ENCODE assay signal across 27 cellular contexts in genomic region chrY:12688337-12688736, GRCh38. TPM values are rescaled to one million over a fixed set of nuclear protein-coding genes. Genes with fewer than 3 reads are reported as not detected.
DNase-seq lines count a peak whose midpoint lies in the region; ATAC-seq, FAIRE-seq and TF ChIP-seq lines count a peak whose summit lies in the region.
"Had no signal": no experiment of that assay in that cellular context is flagged by ENCODE, and none has a peak within 500 bp of the region (broad histone marks: within the 10 kb centered on the region; RNA-seq: fewer than 3 reads in every experiment).

No MANE protein-coding gene starts in this region.

- ATAC-seq in activated CD8-positive, alpha-beta T cell treated with anti-CD3 and anti-CD28 coated beads for 36 hours, result no peak
- ATAC-seq in activated CD8-positive, alpha-beta T cell treated with anti-CD3 and anti-CD28 coated beads, Interleukin-2, amount 10 ng/mL, durations not matched to agents 7 days and 5 days, result no peak
- ATAC-seq in stimulated activated effector memory CD8-positive, alpha-beta T cell treated with anti-CD3 and anti-CD28 coated beads, Interleukin-12 subunit alpha, Interleukin-12 subunit beta, amount 100 ng/mL, for 72 hours, result no peak
- no peak for ATAC-seq in right lobe of liver
- ATAC-seq: HepG2, PC-3 had no signal

- no CpG with 5 or more reads among the region's 2 CpGs for WGBS in right lobe of liver (ENCODE audit: insufficient coverage, low coverage, low lambda C conversion rate, missing lambda C conversion rate)

- CTCF ChIA-PET in activated CD8-positive, alpha-beta T cell treated with anti-CD3 and anti-CD28 coated beads for 36 hours (lab: Charles Lee), result no interaction called here
- CTCF ChIA-PET in activated CD8-positive, alpha-beta T cell treated with anti-CD3 and anti-CD28 coated beads, Interleukin-2, amount 10 ng/mL, durations not matched to agents 7 days and 5 days (lab: Charles Lee), result no interaction called here

- peaks cover 52% of the 10 kb centered on the region for H3K36me3 Mint-ChIP-seq in activated CD8-positive, alpha-beta T cell treated with anti-CD3 and anti-CD28 coated beads for 36 hours (ENCODE audit: low read depth)
- peaks cover 60% of the 10 kb centered on the region for H3K36me3 Mint-ChIP-seq in activated CD8-positive, alpha-beta T cell treated with anti-CD3 and anti-CD28 coated beads, Interleukin-2, amount 10 ng/mL, durations not matched to agents 7 days and 5 days (ENCODE audit: low read depth)
- H3K36me3 Mint-ChIP-seq in stimulated activated effector memory CD8-positive, alpha-beta T cell treated with anti-CD3 and anti-CD28 coated beads, Interleukin-12 subunit alpha, Interleukin-12 subunit beta, amount 100 ng/mL, for 72 hours, result peaks cover 63% of the 10 kb centered on the region

- FAIRE-seq in RCC 7860 (lab: Jason Lieb, UNC), result peak; percentile 11
- FAIRE-seq: G401.6, HepG2 had no signal

- H3K9me3 Mint-ChIP-seq in activated CD8-positive, alpha-beta T cell treated with anti-CD3 and anti-CD28 coated beads for 36 hours, result peaks cover 6% of the 10 kb centered on the region
- H3K9me3 Mint-ChIP-seq in activated CD8-positive, alpha-beta T cell treated with anti-CD3 and anti-CD28 coated beads, Interleukin-2, amount 10 ng/mL, durations not matched to agents 7 days and 5 days (ENCODE audit: insufficient read depth), result peaks cover 8% of the 10 kb centered on the region
- peaks cover 3% of the 10 kb centered on the region for H3K9me3 Mint-ChIP-seq in stimulated activated effector memory CD8-positive, alpha-beta T cell treated with anti-CD3 and anti-CD28 coated beads, Interleukin-12 subunit alpha, Interleukin-12 subunit beta, amount 100 ng/mL, for 72 hours

- no peaks in the 10 kb centered on the region for H3K27me3 ChIP-seq in right lobe of liver
- H3K27me3 ChIP-seq: BE2C, MG63, SJSA1 had no signal

- no peak for TF ChIP-seq POLR2A in right lobe of liver (IDR thresholded peaks at IDR 0.05)

- H3K27ac Mint-ChIP-seq in activated CD8-positive, alpha-beta T cell treated with anti-CD3 and anti-CD28 coated beads for 36 hours, result peak overlapping the region; percentile 5
- H3K27ac Mint-ChIP-seq in activated CD8-positive, alpha-beta T cell treated with anti-CD3 and anti-CD28 coated beads, Interleukin-2, amount 10 ng/mL, durations not matched to agents 7 days and 5 days, result no peak overlapping the region
- peak overlapping the region; percentile 40 for H3K27ac Mint-ChIP-seq in stimulated activated effector memory CD8-positive, alpha-beta T cell treated with anti-CD3 and anti-CD28 coated beads, Interleukin-12 subunit alpha, Interleukin-12 subunit beta, amount 100 ng/mL, for 72 hours
- H3K27ac Mint-ChIP-seq: CD14-positive monocyte had no signal

- H3K4me3 ChIP-seq in right lobe of liver, result no peak overlapping the region
- H3K4me3 ChIP-seq: MG63, SJSA1 had no signal

- POLR2A ChIA-PET in activated CD8-positive, alpha-beta T cell treated with anti-CD3 and anti-CD28 coated beads for 36 hours (lab: Charles Lee), result no interaction called here
- POLR2A ChIA-PET in activated CD8-positive, alpha-beta T cell treated with anti-CD3 and anti-CD28 coated beads, Interleukin-2, amount 10 ng/mL, durations not matched to agents 7 days and 5 days (lab: Charles Lee), result no interaction called here

- H3K9me3 ChIP-seq in right lobe of liver, result no peaks in the 10 kb centered on the region
- H3K9me3 ChIP-seq: BE2C, MG63, SJSA1 had no signal

- peaks cover 7% of the 10 kb centered on the region for H3K4me1 Mint-ChIP-seq in activated CD8-positive, alpha-beta T cell treated with anti-CD3 and anti-CD28 coated beads for 36 hours (ENCODE audit: low read depth)
- H3K4me1 Mint-ChIP-seq in activated CD8-positive, alpha-beta T cell treated with anti-CD3 and anti-CD28 coated beads, Interleukin-2, amount 10 ng/mL, durations not matched to agents 7 days and 5 days (ENCODE audit: low read depth), result no peaks in the 10 kb centered on the region
- peaks cover 1% of the 10 kb centered on the region for H3K4me1 Mint-ChIP-seq in stimulated activated effector memory CD8-positive, alpha-beta T cell treated with anti-CD3 and anti-CD28 coated beads, Interleukin-12 subunit alpha, Interleukin-12 subunit beta, amount 100 ng/mL, for 72 hours
- H3K4me1 Mint-ChIP-seq: CD14-positive monocyte had no signal

- intact Hi-C loops in activated CD8-positive, alpha-beta T cell treated with anti-CD3 and anti-CD28 coated beads for 36 hours (cut with micrococcal nuclease), result no loop called here
- intact Hi-C loops in right lobe of liver (cut with DNase I), result no loop called here

- H3K4me3 Mint-ChIP-seq in activated CD8-positive, alpha-beta T cell treated with anti-CD3 and anti-CD28 coated beads for 36 hours, result no peak overlapping the region
- no peak overlapping the region for H3K4me3 Mint-ChIP-seq in activated CD8-positive, alpha-beta T cell treated with anti-CD3 and anti-CD28 coated beads, Interleukin-2, amount 10 ng/mL, durations not matched to agents 7 days and 5 days
- H3K4me3 Mint-ChIP-seq in stimulated activated effector memory CD8-positive, alpha-beta T cell treated with anti-CD3 and anti-CD28 coated beads, Interleukin-12 subunit alpha, Interleukin-12 subunit beta, amount 100 ng/mL, for 72 hours, result no peak overlapping the region
- H3K4me3 Mint-ChIP-seq: CD14-positive monocyte had no signal

- TF ChIP-seq CTCF in activated CD8-positive, alpha-beta T cell treated with anti-CD3 and anti-CD28 coated beads for 36 hours (IDR thresholded peaks at IDR 0.05), result no peak
- TF ChIP-seq CTCF in right lobe of liver (IDR thresholded peaks at IDR 0.05), result no peak

- H3K36me3 ChIP-seq in right lobe of liver, result no peaks in the 10 kb centered on the region
- H3K36me3 ChIP-seq: BE2C had no signal

- DNase-seq in activated CD8-positive, alpha-beta T cell treated with anti-CD3 and anti-CD28 coated beads for 36 hours, result no peak
- no peak for DNase-seq in activated CD8-positive, alpha-beta T cell treated with anti-CD3 and anti-CD28 coated beads, Interleukin-2, amount 10 ng/mL, durations not matched to agents 7 days and 5 days
- DNase-seq in RCC 7860 (ENCODE audit: low spot score), result no peak
- DNase-seq in epithelial cell of prostate (ENCODE audit: low read depth, low spot score), result no peak
- no peak for DNase-seq in stimulated activated effector memory CD8-positive, alpha-beta T cell treated with anti-CD3 and anti-CD28 coated beads, Interleukin-12 subunit alpha, Interleukin-12 subunit beta, amount 100 ng/mL, for 72 hours (ENCODE audit: low spot score in 2 of 2)
- DNase-seq in stimulated activated CD4-positive, alpha-beta T cell treated with anti-CD3 and anti-CD28 coated beads, Interleukin-15, amount 100 ng/mL, for 24 hours, result no peak
- no peak for DNase-seq in right lobe of liver
- DNase-seq in cerebellar nuclear complex (lab: John Stamatoyannopoulos, UW), result no peak
- DNase-seq: BE2C, DMS153, DND-41, GOT3, HCEC 1CT, Karpas-422, MG63, NCI-H2029, NCI-H446, NCI-H524 treated with DMSO at 0.1 percent for 48 hours, NCI-H774, PC-3, Right ventricle myocardium superior had no signal

- H3K27ac ChIP-seq in epithelial cell of prostate (peak overlapping the region; percentile 46), right lobe of liver (no peak overlapping the region)
- H3K27ac ChIP-seq: 22Rv1, SJSA1 had no signal

- no peaks in the 10 kb centered on the region for H3K4me1 ChIP-seq in right lobe of liver
- H3K4me1 ChIP-seq: BE2C had no signal

- H3K27me3 Mint-ChIP-seq in activated CD8-positive, alpha-beta T cell treated with anti-CD3 and anti-CD28 coated beads for 36 hours, result no peaks in the 10 kb centered on the region
- no peaks in the 10 kb centered on the region for H3K27me3 Mint-ChIP-seq in activated CD8-positive, alpha-beta T cell treated with anti-CD3 and anti-CD28 coated beads, Interleukin-2, amount 10 ng/mL, durations not matched to agents 7 days and 5 days (ENCODE audit: low read depth)

RNA-seq across cellular contexts. Expression of gene USP9Y, which starts 12.7 kb away (rescaled TPM):
- 10 to 100 TPM; 14.6 TPM for total RNA-seq in activated CD8-positive, alpha-beta T cell treated with anti-CD3 and anti-CD28 coated beads for 36 hours
- total RNA-seq in activated CD8-positive, alpha-beta T cell treated with anti-CD3 and anti-CD28 coated beads, Interleukin-2, amount 10 ng/mL, durations not matched to agents 7 days and 5 days, result 10 to 100 TPM; 18.7 to 19.4 TPM
- 1 to 10 TPM in 1 of 6 experiments, not detected in 5; 4.5 TPM for total RNA-seq in right lobe of liver
- total RNA-seq: PC-3, RPMI7951 had no signal
